ENCODE assay signal across 16 cellular contexts in the genomic region with DNA sequence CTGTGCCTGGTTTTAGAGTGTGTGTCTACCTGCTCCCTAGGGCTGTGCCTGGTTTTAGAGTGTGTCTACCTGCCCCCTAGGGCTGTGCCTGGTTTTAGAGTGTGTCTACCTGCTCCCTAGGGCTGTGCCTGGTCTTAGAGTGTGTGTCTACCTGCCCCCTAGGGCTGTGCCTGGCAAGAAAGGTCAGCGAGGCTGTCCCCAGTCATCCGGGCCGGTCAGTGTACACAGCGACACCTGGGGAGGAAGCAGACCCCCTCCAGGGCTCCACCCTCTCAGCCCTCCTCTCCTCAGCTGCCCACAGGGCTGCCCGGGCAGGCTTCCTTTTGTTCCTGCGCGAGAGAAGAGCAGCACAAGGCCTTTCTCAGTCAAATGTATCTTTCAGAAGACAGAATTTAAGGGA. TPM values are rescaled to one million over a fixed set of nuclear protein-coding genes. Genes with fewer than 3 reads are reported as not detected.
A peak's percentile ranks its signal among the peaks of the same experiment; 100 is the strongest.
DNase-seq lines count a peak whose midpoint lies in the region; ATAC-seq and TF ChIP-seq lines count a peak whose summit lies in the region.
"Had no signal": no experiment of that assay in that cellular context is flagged by ENCODE, and none has a peak within 500 bp of the region (broad histone marks: within the 10 kb centered on the region; RNA-seq: fewer than 3 reads in every experiment).

No MANE protein-coding gene starts in this region.

- no peak for DNase-seq in NT2/D1 (ENCODE audit: low read depth, low spot score)
- DNase-seq in neural progenitor cell (ENCODE audit: low spot score), result no peak
- no peak for DNase-seq in NCI-H2029 (lab: John Stamatoyannopoulos, UW)
- DNase-seq in HuH-7 (ENCODE audit: low spot score), result no peak
- DNase-seq: activated CD4-positive, alpha-beta T cell treated with anti-CD3 and anti-CD28 coated beads for 1 hour; DND-41; erythroblast; H7; naive thymus-derived CD4-positive, alpha-beta T cell; NCI-H187; stimulated activated CD4-positive, alpha-beta T cell treated with anti-CD3 and anti-CD28 coated beads, Interleukin-15, amount 100 ng/mL, for 24 hours had no signal

- peaks cover 5% of the 10 kb centered on the region; the same call in 1 of the 2 replicates for H3K9me3 ChIP-seq in NT2/D1 (ENCODE audit: insufficient read depth, low read length)
- H3K9me3 ChIP-seq in esophagus (ENCODE audit: control insufficient read depth in 2 of 2, insufficient read depth in 1 of 2, low read depth in 1 of 2, low read length in 1 of 2), result no peaks in the 10 kb centered on the region
- H3K9me3 ChIP-seq in neural progenitor cell (ENCODE audit: low read depth), result no peaks in the 10 kb centered on the region

- H3K27ac ChIP-seq in 22Rv1 (peak overlapping the region; percentile 27), esophagus (ENCODE audit: low read depth in 2 of 2, low read length in 1 of 2) (peak overlapping the region; percentile 27 to 36), neural progenitor cell (no peak overlapping the region)

- 46 to 77% methylated on average over 7 of the region's 7 CpGs for WGBS in esophagus, 2 donors

- H3K27me3 ChIP-seq in NT2/D1 (ENCODE audit: insufficient read depth, insufficient read length), result peaks cover 24% of the 10 kb centered on the region
- no peaks in the 10 kb centered on the region for H3K27me3 ChIP-seq in esophagus (ENCODE audit: control insufficient read depth in 1 of 2, insufficient read depth in 2 of 2, low read length in 2 of 2)
- H3K27me3 ChIP-seq in neural progenitor cell, result peaks cover 64% of the 10 kb centered on the region

- no peak for TF ChIP-seq CTCF in 22Rv1 (IDR thresholded peaks at IDR 0.05)
- TF ChIP-seq CTCF in neural progenitor cell (IDR thresholded peaks at IDR 0.05), result no peak

- peaks cover 3% of the 10 kb centered on the region for H3K36me3 Mint-ChIP-seq in neural progenitor cell
- H3K36me3 Mint-ChIP-seq: naive thymus-derived CD4-positive, alpha-beta T cell had no signal

- H3K9me3 Mint-ChIP-seq in neural progenitor cell, result peaks cover 2% of the 10 kb centered on the region
- H3K9me3 Mint-ChIP-seq: naive thymus-derived CD4-positive, alpha-beta T cell had no signal

- no peak overlapping the region for H3K4me3 ChIP-seq in NT2/D1 (ENCODE audit: insufficient read length, low read depth)
- H3K4me3 ChIP-seq in esophagus (ENCODE audit: low read depth in 1 of 2, low read length in 2 of 2), result no peak overlapping the region
- H3K4me3 ChIP-seq in neural progenitor cell, result no peak overlapping the region
- H3K4me3 ChIP-seq: GM12878 had no signal

- H3K4me3 Mint-ChIP-seq in neural progenitor cell, result peak overlapping the region; percentile 10

- no peak overlapping the region for H2AFZ ChIP-seq in neural progenitor cell (replicated peaks)

- peaks cover 36% of the 10 kb centered on the region for H3K4me1 Mint-ChIP-seq in neural progenitor cell

- H3F3A ChIP-seq in neural progenitor cell (ENCODE audit: low read depth), result peaks cover 77% of the 10 kb centered on the region

- H4K20me1 ChIP-seq in neural progenitor cell (ENCODE audit: low read depth), result peaks cover 42% of the 10 kb centered on the region

- H3K9ac ChIP-seq in NT2/D1 (ENCODE audit: insufficient read length, low read depth), result peak overlapping the region; percentile 46
- no peak overlapping the region for H3K9ac ChIP-seq in neural progenitor cell

- peak overlapping the region; percentile 99 for H3K4me2 ChIP-seq in neural progenitor cell

- H3K4me1 ChIP-seq in NT2/D1 (ENCODE audit: insufficient read depth, insufficient read length) (peaks cover 30% of the 10 kb centered on the region), esophagus (ENCODE audit: control insufficient read depth in 2 of 2, insufficient read depth in 2 of 2, low read length in 1 of 2) (peaks cover 0 to 9% of the 10 kb centered on the region in 2 donors), neural progenitor cell (peaks cover 39% of the 10 kb centered on the region)

- peaks cover 12% of the 10 kb centered on the region for H3K27me3 Mint-ChIP-seq in neural progenitor cell (ENCODE audit: insufficient read depth, low read depth)

- ATAC-seq in HG03378 (IDR thresholded peaks at IDR 0.05; ENCODE audit: unreplicated experiment) (no peak), GM19395 (IDR thresholded peaks at IDR 0.05; ENCODE audit: unreplicated experiment) (no peak)
- ATAC-seq: GM12878; naive thymus-derived CD4-positive, alpha-beta T cell had no signal

- peaks cover 18% of the 10 kb centered on the region for H3K79me2 ChIP-seq in neural progenitor cell (ENCODE audit: low read depth)

- H3K27ac Mint-ChIP-seq in neural progenitor cell, result no peak overlapping the region
- H3K27ac Mint-ChIP-seq: naive thymus-derived CD4-positive, alpha-beta T cell had no signal

- H3K36me3 ChIP-seq in NT2/D1 (ENCODE audit: insufficient read depth, insufficient read length, low read length) (peaks cover 7% of the 10 kb centered on the region), esophagus (ENCODE audit: control insufficient read depth in 2 of 2, insufficient read depth in 2 of 2, low read length in 1 of 2) (peaks cover 0 to 2% of the 10 kb centered on the region in 2 donors), neural progenitor cell (no peaks in the 10 kb centered on the region)

RNA-seq across cellular contexts. Expression of gene NRARP, which starts 4.1 kb away (rescaled TPM):
- 1 to 10 TPM; 1.6 to 7.8 TPM for polyA plus RNA-seq in esophagus
- 20.7 and 25.2 TPM in 2 replicates for total RNA-seq in neural progenitor cell (ENCODE audit: low replicate concordance)
- polyA plus RNA-seq: naive thymus-derived CD4-positive, alpha-beta T cell had no signal

RNA-seq across cellular contexts. Expression of gene TOR4A, which starts 20.4 kb away (rescaled TPM):
- 1 to 10 TPM; 1.5 to 4.3 TPM for polyA plus RNA-seq in esophagus
- total RNA-seq in neural progenitor cell (ENCODE audit: low replicate concordance), result 0.39 and 2.8 TPM in 2 replicates

RNA-seq across cellular contexts. Expression of gene NELFB, which starts 42.8 kb away (rescaled TPM):
- 10 to 100 TPM; 31.7 to 34.7 TPM for polyA plus RNA-seq in esophagus
- 35.2 and 76.1 TPM in 2 replicates for total RNA-seq in neural progenitor cell (ENCODE audit: low replicate concordance)

RNA-seq across cellular contexts. Expression of gene STPG3, which starts 46.9 kb away (rescaled TPM):
- polyA plus RNA-seq in esophagus, result not detected
- not detected in 2 replicates for total RNA-seq in neural progenitor cell (ENCODE audit: low replicate concordance)
- total RNA-seq: GM12878; H7; naive thymus-derived CD4-positive, alpha-beta T cell had no signal
- polyA plus RNA-seq: GM12878; naive thymus-derived CD4-positive, alpha-beta T cell had no signal

RNA-seq across cellular contexts. Expression of gene TUBB4B, which starts 56.9 kb away (rescaled TPM):
- polyA plus RNA-seq in esophagus, result 100 to 1,000 TPM; 415 to 578 TPM
- 183 and 367 TPM in 2 replicates for total RNA-seq in neural progenitor cell (ENCODE audit: low replicate concordance)
